ENCODE assay signal across 22 cellular contexts in the genomic region with DNA sequence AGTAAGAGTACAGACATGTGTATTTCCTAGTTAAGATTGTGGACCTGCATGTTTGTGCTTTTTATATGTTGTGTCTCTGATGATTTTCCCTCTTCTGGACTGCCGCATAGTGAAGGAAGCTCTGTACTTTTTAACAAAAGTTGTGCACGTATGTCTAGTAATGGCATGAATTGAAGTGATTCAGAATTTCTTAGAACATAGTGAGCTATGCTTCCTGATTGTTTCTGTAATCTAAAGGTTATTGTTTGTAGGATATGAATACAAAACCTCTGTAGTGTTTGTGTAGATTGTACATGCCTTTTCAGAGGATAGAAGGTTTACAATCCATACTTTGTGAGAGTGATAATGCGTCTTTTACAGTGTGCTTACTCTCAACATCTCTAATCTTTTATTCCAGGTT.
"Had no signal": no experiment of that assay in that cellular context is flagged by ENCODE, and none has a peak within 500 bp of the region (broad histone marks: within the 10 kb centered on the region; RNA-seq: fewer than 3 reads in every experiment).

No MANE protein-coding gene starts in this region.

- H3K4me3 ChIP-seq: esophagus squamous epithelium, heart left ventricle, mucosa of descending colon, skin epidermis, stomach, thoracic aorta, transverse colon had no signal

- ATAC-seq: foreskin keratinocyte; heart left ventricle; mucosa of descending colon; naive thymus-derived CD8-positive, alpha-beta T cell; sciatic nerve; stimulated activated naive B cell treated with anti-CD40 and anti-IgM and Interleukin-4, amounts not matched to agents 10 μg/mL and 1 μg/mL and 100 μg/mL, for 72 hours had no signal

- H3K36me3 ChIP-seq: esophagus squamous epithelium, heart left ventricle, neutrophil, thoracic aorta, transverse colon had no signal

- H3K4me1 ChIP-seq: foreskin keratinocyte had no signal

- H3K27me3 ChIP-seq: esophagus squamous epithelium, foreskin keratinocyte, heart left ventricle, neutrophil, stomach, transverse colon had no signal

- DNase-seq: cortex of kidney; effector memory CD4-positive, alpha-beta T cell; esophagus squamous epithelium; foreskin keratinocyte; heart left ventricle; hypothalamus; kidney glomerular epithelial cell; mucosa of descending colon; naive thymus-derived CD8-positive, alpha-beta T cell; posterior cingulate gyrus; stimulated activated CD4-positive, alpha-beta T cell treated with anti-CD3 and anti-CD28 coated beads, Interleukin-2, amount 100 ng/mL, for 24 hours; stimulated activated CD4-positive, alpha-beta T cell treated with anti-CD3 and anti-CD28 coated beads, Interleukin-4, amount 100 ng/mL, for 4 hours; stimulated activated naive B cell treated with anti-CD40 and anti-IgM and Interleukin-4, amounts not matched to agents 10 μg/mL and 1 μg/mL and 100 μg/mL, for 72 hours; stomach; substantia nigra; transverse colon had no signal

- H3K4me1 Mint-ChIP-seq: stimulated activated naive B cell treated with anti-CD40 and anti-IgM and Interleukin-4, amounts not matched to agents 10 μg/mL and 1 μg/mL and 100 μg/mL, for 72 hours had no signal

- H3K4me3 Mint-ChIP-seq: naive thymus-derived CD8-positive, alpha-beta T cell; stimulated activated naive B cell treated with anti-CD40 and anti-IgM and Interleukin-4, amounts not matched to agents 10 μg/mL and 1 μg/mL and 100 μg/mL, for 72 hours had no signal

- H3K27ac Mint-ChIP-seq: stimulated activated naive B cell treated with anti-CD40 and anti-IgM and Interleukin-4, amounts not matched to agents 10 μg/mL and 1 μg/mL and 100 μg/mL, for 72 hours had no signal

- FAIRE-seq: islet of Langerhans had no signal

- H3K27ac ChIP-seq: epithelial cell of prostate, foreskin keratinocyte, neutrophil, skin epidermis, thoracic aorta had no signal

- H3K9me3 Mint-ChIP-seq: naive thymus-derived CD8-positive, alpha-beta T cell; stimulated activated naive B cell treated with anti-CD40 and anti-IgM and Interleukin-4, amounts not matched to agents 10 μg/mL and 1 μg/mL and 100 μg/mL, for 72 hours had no signal

- H3K9me3 ChIP-seq: esophagus squamous epithelium, heart left ventricle, mucosa of descending colon, neutrophil, stomach, thoracic aorta, transverse colon had no signal

- H3K27me3 Mint-ChIP-seq: naive thymus-derived CD8-positive, alpha-beta T cell; stimulated activated naive B cell treated with anti-CD40 and anti-IgM and Interleukin-4, amounts not matched to agents 10 μg/mL and 1 μg/mL and 100 μg/mL, for 72 hours had no signal
